ENCODE assay signal across 1 cellular context in genomic region chr3:4977889-4978258, GRCh38.
TF ChIP-seq lines count a peak whose summit lies in the region.

No MANE protein-coding gene starts in this region.

TF ChIP-seq in HepG2, 621 proteins besides CTCF, POLR2A, EP300 and RAD21 (continued from another document and continues in another):
- TF ChIP-seq, protein P1, sequence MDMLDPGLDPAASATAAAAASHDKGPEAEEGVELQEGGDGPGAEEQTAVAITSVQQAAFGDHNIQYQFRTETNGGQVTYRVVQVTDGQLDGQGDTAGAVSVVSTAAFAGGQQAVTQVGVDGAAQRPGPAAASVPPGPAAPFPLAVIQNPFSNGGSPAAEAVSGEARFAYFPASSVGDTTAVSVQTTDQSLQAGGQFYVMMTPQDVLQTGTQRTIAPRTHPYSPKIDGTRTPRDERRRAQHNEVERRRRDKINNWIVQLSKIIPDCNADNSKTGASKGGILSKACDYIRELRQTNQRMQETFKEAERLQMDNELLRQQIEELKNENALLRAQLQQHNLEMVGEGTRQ (IDR thresholded peaks at IDR 0.05; ENCODE audit: low read depth, low read length): no peak
- TF ChIP-seq, protein P1 (CRISPR knock-in tag; IDR thresholded peaks at IDR 0.05; ENCODE audit: borderline replicate concordance): no peak
- TF ChIP-seq, protein P2, sequence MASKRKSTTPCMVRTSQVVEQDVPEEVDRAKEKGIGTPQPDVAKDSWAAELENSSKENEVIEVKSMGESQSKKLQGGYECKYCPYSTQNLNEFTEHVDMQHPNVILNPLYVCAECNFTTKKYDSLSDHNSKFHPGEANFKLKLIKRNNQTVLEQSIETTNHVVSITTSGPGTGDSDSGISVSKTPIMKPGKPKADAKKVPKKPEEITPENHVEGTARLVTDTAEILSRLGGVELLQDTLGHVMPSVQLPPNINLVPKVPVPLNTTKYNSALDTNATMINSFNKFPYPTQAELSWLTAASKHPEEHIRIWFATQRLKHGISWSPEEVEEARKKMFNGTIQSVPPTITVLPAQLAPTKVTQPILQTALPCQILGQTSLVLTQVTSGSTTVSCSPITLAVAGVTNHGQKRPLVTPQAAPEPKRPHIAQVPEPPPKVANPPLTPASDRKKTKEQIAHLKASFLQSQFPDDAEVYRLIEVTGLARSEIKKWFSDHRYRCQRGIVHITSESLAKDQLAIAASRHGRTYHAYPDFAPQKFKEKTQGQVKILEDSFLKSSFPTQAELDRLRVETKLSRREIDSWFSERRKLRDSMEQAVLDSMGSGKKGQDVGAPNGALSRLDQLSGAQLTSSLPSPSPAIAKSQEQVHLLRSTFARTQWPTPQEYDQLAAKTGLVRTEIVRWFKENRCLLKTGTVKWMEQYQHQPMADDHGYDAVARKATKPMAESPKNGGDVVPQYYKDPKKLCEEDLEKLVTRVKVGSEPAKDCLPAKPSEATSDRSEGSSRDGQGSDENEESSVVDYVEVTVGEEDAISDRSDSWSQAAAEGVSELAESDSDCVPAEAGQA (IDR thresholded peaks at IDR 0.05; ENCODE audit: low read depth): no peak
- TF ChIP-seq, protein P2 (CRISPR knock-in tag; IDR thresholded peaks at IDR 0.05; ENCODE audit: borderline replicate concordance): no peak
- TF ChIP-seq SMC3 (IDR thresholded peaks at IDR 0.05; ENCODE audit: low read length) (peak; percentile 6; the same call in 1 of the 2 replicates), ZNF614 (CRISPR knock-in tag; IDR thresholded peaks at IDR 0.05; ENCODE audit: borderline replicate concordance) (no peak), SMARCC2 (IDR thresholded peaks at IDR 0.05) (no peak), KAT2B (IDR thresholded peaks at IDR 0.05; ENCODE audit: borderline replicate concordance, low read depth, low read length) (no peak), ZNF616 (CRISPR knock-in tag; IDR thresholded peaks at IDR 0.05; ENCODE audit: low read depth) (no peak), ZNF12 (CRISPR knock-in tag; IDR thresholded peaks at IDR 0.05) (no peak), NFYC (CRISPR knock-in tag; IDR thresholded peaks at IDR 0.05) (no peak), MXI1 (IDR thresholded peaks at IDR 0.05; ENCODE audit: borderline replicate concordance, low read depth, low read length) (no peak), ZFP82 (CRISPR knock-in tag; IDR thresholded peaks at IDR 0.05; ENCODE audit: borderline replicate concordance) (0 out of 2 replicates have a peak, but pooled peaks have one; percentile 11), REST (IDR thresholded peaks at IDR 0.05; ENCODE audit: borderline replicate concordance in 1 of 2, low read depth in 1 of 2, low read length in 2 of 2) (peak in 1 of 2 experiments; percentile 4; a peak in 1 of 4 replicates), ZNF24 (IDR thresholded peaks at IDR 0.05) (no peak), ZBTB42 (CRISPR knock-in tag; IDR thresholded peaks at IDR 0.05) (no peak), ZSCAN30 (CRISPR knock-in tag; IDR thresholded peaks at IDR 0.05) (no peak), FOXP1 (IDR thresholded peaks at IDR 0.05) (no peak), FOXP1 (CRISPR knock-in tag; IDR thresholded peaks at IDR 0.05) (no peak), ARID2 (CRISPR knock-in tag; IDR thresholded peaks at IDR 0.05; ENCODE audit: borderline replicate concordance) (0 out of 2 replicates have a peak, but pooled peaks have one; percentile 98), SAP130 (CRISPR knock-in tag; IDR thresholded peaks at IDR 0.05; ENCODE audit: low read depth) (no peak), PCBP2 (optimal IDR thresholded peaks at IDR 0.05; ENCODE audit: low read depth, low read length, poor library complexity, severe bottlenecking) (no peak), NFATC3 (CRISPR knock-in tag; IDR thresholded peaks at IDR 0.05) (0 out of 2 replicates have a peak, but pooled peaks have one; percentile 39), SPEN (CRISPR knock-in tag; IDR thresholded peaks at IDR 0.05; ENCODE audit: low read depth) (no peak; the same call in 1 of the 2 replicates), SP2 (CRISPR knock-in tag; IDR thresholded peaks at IDR 0.05) (no peak), TCF7 (IDR thresholded peaks at IDR 0.05; ENCODE audit: low read depth) (no peak), SOX5 (CRISPR knock-in tag; IDR thresholded peaks at IDR 0.05; ENCODE audit: borderline replicate concordance) (no peak), SMAD1 (CRISPR knock-in tag; IDR thresholded peaks at IDR 0.05; ENCODE audit: borderline replicate concordance, low read depth) (0 out of 2 replicates have a peak, but pooled peaks have one; percentile 3), ZBTB3 (CRISPR knock-in tag; IDR thresholded peaks at IDR 0.05; ENCODE audit: borderline replicate concordance, low read depth) (no peak), PRDM15 (CRISPR knock-in tag; IDR thresholded peaks at IDR 0.05) (no peak), ZBTB34 (CRISPR knock-in tag; IDR thresholded peaks at IDR 0.05) (no peak)
- TF ChIP-seq, protein P3, sequence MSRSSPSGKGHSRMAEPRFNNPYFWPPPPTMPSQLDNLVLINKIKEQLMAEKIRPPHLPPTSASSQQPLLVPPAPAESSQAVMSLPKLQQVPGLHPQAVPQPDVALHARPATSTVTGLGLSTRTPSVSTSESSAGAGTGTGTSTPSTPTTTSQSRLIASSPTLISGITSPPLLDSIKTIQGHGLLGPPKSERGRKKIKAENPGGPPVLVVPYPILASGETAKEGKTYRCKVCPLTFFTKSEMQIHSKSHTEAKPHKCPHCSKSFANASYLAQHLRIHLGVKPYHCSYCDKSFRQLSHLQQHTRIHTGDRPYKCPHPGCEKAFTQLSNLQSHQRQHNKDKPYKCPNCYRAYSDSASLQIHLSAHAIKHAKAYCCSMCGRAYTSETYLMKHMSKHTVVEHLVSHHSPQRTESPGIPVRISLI (CRISPR knock-in tag; IDR thresholded peaks at IDR 0.05; ENCODE audit: borderline replicate concordance): no peak
- TF ChIP-seq, protein P4, sequence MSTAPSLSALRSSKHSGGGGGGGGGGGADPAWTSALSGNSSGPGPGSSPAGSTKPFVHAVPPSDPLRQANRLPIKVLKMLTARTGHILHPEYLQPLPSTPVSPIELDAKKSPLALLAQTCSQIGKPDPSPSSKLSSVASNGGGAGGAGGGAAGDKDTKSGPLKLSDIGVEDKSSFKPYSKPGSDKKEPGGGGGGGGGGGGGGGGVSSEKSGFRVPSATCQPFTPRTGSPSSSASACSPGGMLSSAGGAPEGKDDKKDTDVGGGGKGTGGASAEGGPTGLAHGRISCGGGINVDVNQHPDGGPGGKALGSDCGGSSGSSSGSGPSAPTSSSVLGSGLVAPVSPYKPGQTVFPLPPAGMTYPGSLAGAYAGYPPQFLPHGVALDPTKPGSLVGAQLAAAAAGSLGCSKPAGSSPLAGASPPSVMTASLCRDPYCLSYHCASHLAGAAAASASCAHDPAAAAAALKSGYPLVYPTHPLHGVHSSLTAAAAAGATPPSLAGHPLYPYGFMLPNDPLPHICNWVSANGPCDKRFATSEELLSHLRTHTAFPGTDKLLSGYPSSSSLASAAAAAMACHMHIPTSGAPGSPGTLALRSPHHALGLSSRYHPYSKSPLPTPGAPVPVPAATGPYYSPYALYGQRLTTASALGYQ (CRISPR knock-in tag; IDR thresholded peaks at IDR 0.05): no peak
- TF ChIP-seq, protein P5, sequence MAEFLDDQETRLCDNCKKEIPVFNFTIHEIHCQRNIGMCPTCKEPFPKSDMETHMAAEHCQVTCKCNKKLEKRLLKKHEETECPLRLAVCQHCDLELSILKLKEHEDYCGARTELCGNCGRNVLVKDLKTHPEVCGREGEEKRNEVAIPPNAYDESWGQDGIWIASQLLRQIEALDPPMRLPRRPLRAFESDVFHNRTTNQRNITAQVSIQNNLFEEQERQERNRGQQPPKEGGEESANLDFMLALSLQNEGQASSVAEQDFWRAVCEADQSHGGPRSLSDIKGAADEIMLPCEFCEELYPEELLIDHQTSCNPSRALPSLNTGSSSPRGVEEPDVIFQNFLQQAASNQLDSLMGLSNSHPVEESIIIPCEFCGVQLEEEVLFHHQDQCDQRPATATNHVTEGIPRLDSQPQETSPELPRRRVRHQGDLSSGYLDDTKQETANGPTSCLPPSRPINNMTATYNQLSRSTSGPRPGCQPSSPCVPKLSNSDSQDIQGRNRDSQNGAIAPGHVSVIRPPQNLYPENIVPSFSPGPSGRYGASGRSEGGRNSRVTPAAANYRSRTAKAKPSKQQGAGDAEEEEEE (CRISPR knock-in tag; IDR thresholded peaks at IDR 0.05; ENCODE audit: borderline replicate concordance): no peak
- TF ChIP-seq, protein P6, sequence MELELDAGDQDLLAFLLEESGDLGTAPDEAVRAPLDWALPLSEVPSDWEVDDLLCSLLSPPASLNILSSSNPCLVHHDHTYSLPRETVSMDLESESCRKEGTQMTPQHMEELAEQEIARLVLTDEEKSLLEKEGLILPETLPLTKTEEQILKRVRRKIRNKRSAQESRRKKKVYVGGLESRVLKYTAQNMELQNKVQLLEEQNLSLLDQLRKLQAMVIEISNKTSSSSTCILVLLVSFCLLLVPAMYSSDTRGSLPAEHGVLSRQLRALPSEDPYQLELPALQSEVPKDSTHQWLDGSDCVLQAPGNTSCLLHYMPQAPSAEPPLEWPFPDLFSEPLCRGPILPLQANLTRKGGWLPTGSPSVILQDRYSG (CRISPR knock-in tag; IDR thresholded peaks at IDR 0.05): 0 out of 2 replicates have a peak, but pooled peaks have one; percentile 15
